ENCODE assay signal across 11 cellular contexts in genomic region chr14:61498811-61499210, GRCh38.
DNase-seq lines count a peak whose midpoint lies in the region; ATAC-seq, FAIRE-seq and TF ChIP-seq lines count a peak whose summit lies in the region.
"Had no signal": no experiment of that assay in that cellular context is flagged by ENCODE, and none has a peak within 500 bp of the region (broad histone marks: within the 10 kb centered on the region; RNA-seq: fewer than 3 reads in every experiment).

No MANE protein-coding gene starts in this region.

- peak overlapping the region in 1 of 8 donors; percentile 31 for H3K4me3 Mint-ChIP-seq in CD4-positive, alpha-beta memory T cell
- no peak overlapping the region for H3K4me3 Mint-ChIP-seq in T-cell

- H2AFZ ChIP-seq in endothelial cell of umbilical vein (ENCODE audit: low read depth, low read length), result no peak overlapping the region
- H2AFZ ChIP-seq: parathyroid adenoma had no signal

- H3K4me1 ChIP-seq in CD4-positive, alpha-beta memory T cell (ENCODE audit: insufficient read depth, low read length), result peaks cover 67% of the 10 kb centered on the region
- H3K4me1 ChIP-seq in endothelial cell of umbilical vein (ENCODE audit: control insufficient read depth, extremely low read depth, insufficient read depth, low read length) (peaks cover 29% of the 10 kb centered on the region), pancreas (peaks cover 6 to 36% (median 24%) of the 10 kb centered on the region in 3 donors)

- no peaks in the 10 kb centered on the region for H3K9me1 ChIP-seq in endothelial cell of umbilical vein (replicated peaks; ENCODE audit: control insufficient read depth, extremely low read depth, insufficient read depth, low read length)

- H4K20me1 ChIP-seq in endothelial cell of umbilical vein (replicated peaks; ENCODE audit: control insufficient read depth, extremely low read depth, insufficient read depth, low read length), result no peaks in the 10 kb centered on the region

- no peak overlapping the region for H3K27ac ChIP-seq in CD4-positive, alpha-beta memory T cell (ENCODE audit: low read depth, low read length)
- H3K27ac ChIP-seq in endothelial cell of umbilical vein (ENCODE audit: insufficient read depth, low read depth, low read length) (peak overlapping the region; percentile 52), pancreas (peak overlapping the region in 2 of 4 donors; percentile 69 to 73)
- H3K27ac ChIP-seq: parathyroid adenoma had no signal

- POLR2A ChIA-PET in CD4-positive, alpha-beta memory T cell (lab: Charles Lee; ENCODE audit: partially characterized antibody), result interaction anchor here (2.9 kb wide), 1 partner anchor 20 kb away, joined by 11 read pairs; no protein-coding TSS in a partner anchor
- POLR2A ChIA-PET in endothelial cell of umbilical vein (lab: Charles Lee), result no interaction called here
- POLR2A ChIA-PET in T-cell (lab: Charles Lee), result interaction anchor here (0.5 to 1.7 kb wide), 4 partner anchors 14 to 289 kb away, joined by 3 to 27 read pairs (median 5); no protein-coding TSS in a partner anchor

- TF ChIP-seq CTCF in NB4 (IDR thresholded peaks at IDR 0.05; ENCODE audit: low read depth, low read length), result no peak
- TF ChIP-seq CTCF in endothelial cell of umbilical vein (IDR thresholded peaks at IDR 0.05; ENCODE audit: extremely low read depth in 1 of 2, insufficient read depth in 1 of 2, low read depth in 1 of 2, low read length in 2 of 2), result no peak
- TF ChIP-seq CTCF in pancreas (IDR thresholded peaks at IDR 0.05), result no peak

- H3K4me1 Mint-ChIP-seq in CD4-positive, alpha-beta memory T cell, result peaks cover 63 to 81% (median 76%) of the 10 kb centered on the region in 4 donors
- H3K4me1 Mint-ChIP-seq in T-cell, result peaks cover 74 to 93% (median 83%) of the 10 kb centered on the region in 3 donors

- H3K4me3 ChIP-seq in CD4-positive, alpha-beta memory T cell (ENCODE audit: low read length in 2 of 2), result no peak overlapping the region
- H3K4me3 ChIP-seq in NB4 (ENCODE audit: low read depth, low read length) (no peak overlapping the region), endothelial cell of umbilical vein (replicated peaks in 1 of 3; ENCODE audit: insufficient read depth in 1 of 3, low read depth in 1 of 3, low read length in 3 of 3) (no peak overlapping the region), pancreas (no peak overlapping the region)

- DNase-seq in CD4-positive, alpha-beta memory T cell, result no peak
- DNase-seq in NB4 (ENCODE audit: low read depth) (peak; percentile 41), endothelial cell of umbilical vein (ENCODE audit: low read depth, low spot score) (peak; percentile 91), pancreas (no peak), T-cell (no peak), NCI-H1436 treated with DMSO at 0.1 percent for 48 hours (lab: John Stamatoyannopoulos, UW) (no peak)
- DNase-seq: activated T-cell treated with anti-CD3 and anti-CD28 coated beads for 4 hours had no signal

- H3K36me3 ChIP-seq in CD4-positive, alpha-beta memory T cell (ENCODE audit: insufficient read depth, low read length), result peaks cover 19% of the 10 kb centered on the region
- H3K36me3 ChIP-seq in endothelial cell of umbilical vein (ENCODE audit: control insufficient read depth in 2 of 2, extremely low read depth in 1 of 2, insufficient read depth in 2 of 2, low read length in 2 of 2) (peaks cover 0 to 4% of the 10 kb centered on the region in 2 experiments), pancreas (no peaks in the 10 kb centered on the region)

- H3K9ac ChIP-seq in endothelial cell of umbilical vein (replicated peaks; ENCODE audit: extremely low read depth, insufficient read depth, low read length), result no peak overlapping the region
- H3K9ac ChIP-seq: parathyroid adenoma had no signal

- no peaks in the 10 kb centered on the region for H3K79me2 ChIP-seq in endothelial cell of umbilical vein (ENCODE audit: control insufficient read depth, insufficient read depth, low read length)

- peaks cover 38 to 70% of the 10 kb centered on the region in 2 donors for H3K36me3 Mint-ChIP-seq in CD4-positive, alpha-beta memory T cell
- H3K36me3 Mint-ChIP-seq in T-cell, result peaks cover 55% of the 10 kb centered on the region

- TF ChIP-seq POLR2A in NB4 (IDR thresholded peaks at IDR 0.05; ENCODE audit: extremely low read depth, insufficient read length), result no peak
- no peak for TF ChIP-seq POLR2A in endothelial cell of umbilical vein (IDR thresholded peaks at IDR 0.05; ENCODE audit: low read depth, low read length)

- no peaks in the 10 kb centered on the region for H3K9me3 ChIP-seq in CD4-positive, alpha-beta memory T cell (ENCODE audit: control insufficient read depth in 1 of 2, low read length in 2 of 2)
- H3K9me3 ChIP-seq in endothelial cell of umbilical vein (replicated peaks; ENCODE audit: control insufficient read depth, insufficient read depth, low read length) (no peaks in the 10 kb centered on the region), pancreas (no peaks in the 10 kb centered on the region)

- dilution Hi-C loops in endothelial cell of umbilical vein (cut with MboI; ENCODE audit: extremely low pct_ligation_motif_present, low sequenced_read_pairs), result no loop called here

- WGBS in pancreas, 2 donors, result 16 to 17% methylated on average over 6 of the region's 6 CpGs

- FAIRE-seq in endothelial cell of umbilical vein (lab: Jason Lieb, UNC), result no peak
- no peak for FAIRE-seq in pancreas (lab: Jason Lieb, UNC)
- FAIRE-seq: RCC 7860 had no signal

- intact Hi-C loops in CD4-positive, alpha-beta memory T cell (cut with micrococcal nuclease), result no loop called here
- intact Hi-C loops in endothelial cell of umbilical vein (cut with micrococcal nuclease), result no loop called here
- intact Hi-C loops in pancreas (cut with DNase I), result no loop called here

- peak overlapping the region in 6 of 7 donors; percentile 75 to 91 (median 84) for H3K27ac Mint-ChIP-seq in CD4-positive, alpha-beta memory T cell
- peak overlapping the region in 1 of 2 donors; percentile 88 for H3K27ac Mint-ChIP-seq in T-cell

- no TSS peak for BruUV-seq in endothelial cell of umbilical vein (replicated peaks; lab: Mats Ljungman, UMichigan)

- H3K27me3 ChIP-seq in CD4-positive, alpha-beta memory T cell (ENCODE audit: insufficient read depth, low read length), result no peaks in the 10 kb centered on the region
- H3K27me3 ChIP-seq in endothelial cell of umbilical vein (ENCODE audit: control insufficient read depth in 2 of 2, insufficient read depth in 2 of 2, low read length in 2 of 2), result no peaks in the 10 kb centered on the region
- no peaks in the 10 kb centered on the region for H3K27me3 ChIP-seq in pancreas

- no peaks in the 10 kb centered on the region for H3K27me3 Mint-ChIP-seq in CD4-positive, alpha-beta memory T cell
- H3K27me3 Mint-ChIP-seq in T-cell, result no peaks in the 10 kb centered on the region

- peak overlapping the region; percentile 4 for H3K4me2 ChIP-seq in endothelial cell of umbilical vein (ENCODE audit: insufficient read depth, low read length)

- H3K9me3 Mint-ChIP-seq in CD4-positive, alpha-beta memory T cell, result peaks cover 0 to 2% (median 0%) of the 10 kb centered on the region in 8 donors
- H3K9me3 Mint-ChIP-seq in T-cell, result no peaks in the 10 kb centered on the region

- peak; percentile 78 to 85 (median 82) for ATAC-seq in pancreas
- ATAC-seq in GM21447 (IDR thresholded peaks at IDR 0.05; ENCODE audit: unreplicated experiment), result no peak
- no peak for ATAC-seq in T-cell (replicated peaks in 1 of 4)
- no peak for ATAC-seq in HG03442 (IDR thresholded peaks at IDR 0.05; ENCODE audit: unreplicated experiment)

- CTCF ChIA-PET in CD4-positive, alpha-beta memory T cell (lab: Charles Lee; ENCODE audit: partially characterized antibody), result interaction anchor here (7.5 kb wide), 1 partner anchor 23 kb away, joined by 66 read pairs; no protein-coding TSS in a partner anchor
- CTCF ChIA-PET in endothelial cell of umbilical vein (lab: Charles Lee) (interaction anchor here (0.8 to 1.9 kb wide), 4 partner anchors 12 to 339 kb away, joined by 4 to 10 read pairs (median 4); no protein-coding TSS in a partner anchor), T-cell (lab: Charles Lee) (interaction anchor here in 1 of 2 donors (0.5 kb wide), 1 partner anchor 212 kb away, joined by 5 read pairs; no protein-coding TSS in a partner anchor)

TF ChIP-seq in endothelial cell of umbilical vein, 7 proteins besides CTCF, POLR2A, EP300 and RAD21:
- TF ChIP-seq MAX (IDR thresholded peaks at IDR 0.05; ENCODE audit: insufficient read depth, insufficient read length) (peak; percentile 39), POLR2AphosphoS5 (IDR thresholded peaks at IDR 0.05; ENCODE audit: insufficient read depth, low read depth, low read length) (no peak), JUN (IDR thresholded peaks at IDR 0.05; ENCODE audit: borderline replicate concordance, insufficient read depth, insufficient read length, low read depth) (no peak), FOS (IDR thresholded peaks at IDR 0.05; ENCODE audit: borderline replicate concordance, insufficient read depth, low read length) (no peak)
TF ChIP-seq in endothelial cell of umbilical vein: peak in this region for 1.

Comparison
In these comparisons a context has a peak if more than half of its experiments do, and no peak if none do; other contexts are left out.
1. DNase-seq: peak in NB4 (single experiment) and endothelial cell of umbilical vein (single experiment); none in CD4-positive, alpha-beta memory T cell (0 of 5), pancreas (0 of 6), T-cell (0 of 34) and NCI-H1436 treated with DMSO at 0.1 percent for 48 hours (single experiment).
2. ATAC-seq: peak in pancreas (4 of 4); none in GM21447 (single experiment), T-cell (0 of 4) and HG03442 (single experiment).